ENCODE assay signal across 21 cellular contexts in genomic region chr9:21744320-21744719, GRCh38.
"Had no signal": no experiment of that assay in that cellular context is flagged by ENCODE, and none has a peak within 500 bp of the region (broad histone marks: within the 10 kb centered on the region; RNA-seq: fewer than 3 reads in every experiment).

No MANE protein-coding gene starts in this region.

- H3K4me3 ChIP-seq: cardiac muscle cell had no signal

- ATAC-seq: activated CD8-positive, alpha-beta memory T cell treated with anti-CD3 and anti-CD28 coated beads, Interleukin-2, amount 10 ng/mL, durations not matched to agents 7 days and 5 days; PC-3; WTC11 had no signal

- H3K27me3 ChIP-seq: brain microvascular endothelial cell had no signal

- H3K36me3 ChIP-seq: brain microvascular endothelial cell, cardiac muscle cell had no signal

- DNase-seq: activated CD4-positive, alpha-beta T cell treated with anti-CD3 and anti-CD28 coated beads for 48 hours; activated CD4-positive, alpha-beta T cell treated with anti-CD3 and anti-CD28 coated beads, Interleukin-2, amount 50 U/mL, for 48 hours; activated CD4-positive, CD25-positive, alpha-beta regulatory T cell treated with anti-CD3 and anti-CD28 coated beads, Interleukin-2, amount 50 U/mL, for 72 hours; activated CD8-positive, alpha-beta memory T cell treated with anti-CD3 and anti-CD28 coated beads, Interleukin-2, amount 10 ng/mL, durations not matched to agents 7 days and 5 days; activated effector memory CD4-positive, alpha-beta T cell treated with Interleukin-2 at 50 U/mL for 16 hours; activated naive CD4-positive, alpha-beta T cell treated with Interleukin-2 at 50 U/mL for 16 hours; activated T-cell treated with anti-CD3 and anti-CD28 coated beads, Interleukin-2, amount 50 U/mL, for 24 hours; brain microvascular endothelial cell; cerebellar nuclear complex; MM.1S; NCI-H1105; NCI-H1436; NCI-H1694 treated with DMSO at 0.1 percent for 48 hours; NCI-H2081; NCI-H510A treated with DMSO at 0.1 percent for 48 hours; NCI-H69; PC-3; SHP77 treated with DMSO at 0.1 percent for 48 hours; T-helper 9 cell had no signal
